ENCODE assay signal across 28 cellular contexts in the genomic region with DNA sequence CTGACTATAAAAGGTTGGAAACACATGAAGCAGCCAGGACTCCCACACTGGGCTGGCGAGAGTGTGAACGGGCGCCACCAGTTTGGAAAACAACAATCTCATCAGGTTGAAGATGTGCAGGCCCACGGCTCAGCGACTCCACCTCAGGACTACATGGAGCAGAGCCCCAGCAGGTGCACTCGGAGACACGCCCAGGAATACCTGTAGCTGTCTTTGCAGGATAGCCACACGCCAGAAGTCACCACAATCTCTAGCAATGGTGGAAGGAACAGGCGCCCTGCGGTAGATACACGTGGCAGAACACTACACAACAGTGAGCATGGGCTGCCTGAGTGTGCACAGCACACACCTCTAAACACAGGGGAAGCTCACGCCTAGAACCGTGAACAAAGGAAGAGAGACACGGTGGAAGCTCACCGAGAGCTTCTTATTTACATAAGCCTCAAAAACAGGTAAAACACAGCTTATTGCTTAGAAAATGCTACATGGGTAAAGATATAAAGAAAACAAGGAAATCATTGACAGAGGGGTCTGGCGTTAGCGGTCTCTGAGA. TPM values are rescaled to one million over a fixed set of nuclear protein-coding genes. Genes with fewer than 3 reads are reported as not detected.
A peak's percentile ranks its signal among the peaks of the same experiment; 100 is the strongest.
DNase-seq lines count a peak whose midpoint lies in the region; ATAC-seq, FAIRE-seq and TF ChIP-seq lines count a peak whose summit lies in the region.
"Had no signal": no experiment of that assay in that cellular context is flagged by ENCODE, and none has a peak within 500 bp of the region (broad histone marks: within the 10 kb centered on the region; RNA-seq: fewer than 3 reads in every experiment).

No MANE protein-coding gene starts in this region.

- no peak overlapping the region for H3K4ac ChIP-seq in IMR-90 (ENCODE audit: low read depth, low read length)
- H3K4ac ChIP-seq in neuronal stem cell (ENCODE audit: low read length): no peak overlapping the region

- H2AK5ac ChIP-seq in IMR-90 (ENCODE audit: low read depth, low read length): no peak overlapping the region
- H2AK5ac ChIP-seq in neuronal stem cell (ENCODE audit: low read depth, low read length): no peak overlapping the region

- H3K14ac ChIP-seq in IMR-90 (replicated peaks; ENCODE audit: low read depth, low read length) (no peak overlapping the region), neuronal stem cell (ENCODE audit: low read length) (no peak overlapping the region)

- H2AK9ac ChIP-seq in IMR-90 (replicated peaks; ENCODE audit: low read depth, low read length, poor library complexity): no peak overlapping the region

- no peak overlapping the region for H2BK12ac ChIP-seq in neuronal stem cell (ENCODE audit: low read length)

- H3K79me1 ChIP-seq in IMR-90 (ENCODE audit: low read depth in 1 of 2, low read length in 2 of 2): no peaks in the 10 kb centered on the region
- no peaks in the 10 kb centered on the region for H3K79me1 ChIP-seq in neuronal stem cell (ENCODE audit: low read depth, low read length)

- dilution Hi-C loops in IMR-90 (cut with HindIII; ENCODE audit: low sequenced_read_pairs, unreplicated experiment): no loop called here

- H2BK5ac ChIP-seq in IMR-90 (ENCODE audit: low read depth, low read length, poor library complexity, severe bottlenecking) (no peak overlapping the region), neuronal stem cell (ENCODE audit: low read length) (no peak overlapping the region)

- 37% methylated on average over 2 of the region's 17 CpGs; no CpG with 5 or more reads in 1 of the 2 experiments for WGBS in IMR-90 (ENCODE audit: extremely low coverage in 2 of 2, insufficient read length in 1 of 2), 2 experiments
- WGBS in iPS DF 6.9 (ENCODE audit: insufficient coverage, insufficient read length): no CpG with 5 or more reads among the region's 17 CpGs
- no CpG with 5 or more reads among the region's 17 CpGs for WGBS in neuronal stem cell (ENCODE audit: extremely low coverage in 2 of 2, insufficient read length in 2 of 2, insufficient replicate concordance in 1 of 2), 2 donors

- no peak for TF ChIP-seq POLR2A in GM12891 (IDR thresholded peaks at IDR 0.05; ENCODE audit: low read depth, low read length)
- no peak for TF ChIP-seq POLR2A in IMR-90 (IDR thresholded peaks at IDR 0.05; ENCODE audit: low read depth, low read length)

- no peaks in the 10 kb centered on the region for H4K20me1 ChIP-seq in IMR-90 (ENCODE audit: insufficient read depth, low read length)

- no peaks in the 10 kb centered on the region for H3K9me1 ChIP-seq in IMR-90 (ENCODE audit: insufficient read depth, low read length)

- H2BK20ac ChIP-seq in IMR-90 (ENCODE audit: low read depth, low read length): no peak overlapping the region

- POLR2A ChIA-PET in IMR-90 (lab: Charles Lee; ENCODE audit: unreplicated experiment): no interaction called here

- no peak overlapping the region for H4K8ac ChIP-seq in IMR-90 (ENCODE audit: low read depth in 2 of 2, low read length in 2 of 2)
- H4K8ac ChIP-seq in neuronal stem cell (ENCODE audit: low read depth, low read length): no peak overlapping the region

- H3K36me3 ChIP-seq in IMR-90 (ENCODE audit: control insufficient read depth, insufficient read depth, low read length) (no peaks in the 10 kb centered on the region), iPS DF 6.9 (ENCODE audit: control insufficient read depth, insufficient read depth, low read length) (no peaks in the 10 kb centered on the region), neuronal stem cell (replicated peaks in 1 of 2; ENCODE audit: control insufficient read depth in 2 of 2, insufficient read depth in 2 of 2, low read length in 2 of 2) (no peaks in the 10 kb centered on the region)
- H3K36me3 ChIP-seq: breast epithelium, left lung, prostate gland, SJCRH30, thoracic aorta, uterus had no signal

- no TSS peak for BruUV-seq in IMR-90 (replicated peaks; lab: Mats Ljungman, UMichigan)

- no peak overlapping the region for H3K18ac ChIP-seq in IMR-90 (ENCODE audit: low read depth, low read length)
- no peak overlapping the region for H3K18ac ChIP-seq in neuronal stem cell (ENCODE audit: low read length)

- intact Hi-C loops in IMR-90 (cut with micrococcal nuclease): no loop called here

- H4K91ac ChIP-seq in IMR-90 (ENCODE audit: insufficient read depth, low read depth, low read length) (no peak overlapping the region), neuronal stem cell (ENCODE audit: low read depth, low read length, poor library complexity) (no peak overlapping the region)

- no peak for TF ChIP-seq RAD21 in IMR-90 (IDR thresholded peaks at IDR 0.05; ENCODE audit: low read length)

- no peak overlapping the region for H2BK15ac ChIP-seq in IMR-90 (ENCODE audit: low read depth, low read length)
- peak overlapping the region; percentile 40 for H2BK15ac ChIP-seq in neuronal stem cell (ENCODE audit: low read length)

- no peak for ATAC-seq in IMR-90 (ENCODE audit: low read depth)
- ATAC-seq: activated CD4-positive, CD25-positive, alpha-beta regulatory T cell treated with anti-CD3 and anti-CD28 coated beads, Interleukin-2, amount 50 U/mL, for 24 hours; activated T-helper 17 cell treated with anti-CD3 and anti-CD28 coated beads, Interleukin-2, amount 50 U/mL, for 72 hours; HCT116 had no signal

- no peak overlapping the region for H3K27ac ChIP-seq in IMR-90 (ENCODE audit: insufficient read depth, low read length)
- H3K27ac ChIP-seq in iPS DF 6.9 (ENCODE audit: low read length): no peak overlapping the region
- H3K27ac ChIP-seq in neuronal stem cell (replicated peaks; ENCODE audit: low read length): no peak overlapping the region
- H3K27ac ChIP-seq: breast epithelium, epithelial cell of prostate, left lung, prostate gland, SJCRH30, thoracic aorta, uterus had no signal

- H2AFZ ChIP-seq in IMR-90 (replicated peaks; ENCODE audit: low read length, poor library complexity): peak overlapping the region; percentile 37
- no peak overlapping the region for H2AFZ ChIP-seq in neuronal stem cell (ENCODE audit: low read length)

- H3K9ac ChIP-seq in IMR-90 (ENCODE audit: low read depth, low read length) (no peak overlapping the region), neuronal stem cell (ENCODE audit: low read depth, low read length, poor library complexity) (no peak overlapping the region)

- H3K56ac ChIP-seq in IMR-90 (ENCODE audit: extremely low read depth, insufficient read depth, low read length): no peak overlapping the region

- DNase-seq in GM12891 (ENCODE audit: insufficient read length, low spot score) (no peak), IMR-90 (no peak), iPS DF 6.9 (ENCODE audit: low read depth, low spot score) (no peak), neuronal stem cell (ENCODE audit: low spot score) (no peak), AML-193 (lab: John Stamatoyannopoulos, UW) (no peak), SW 1271 (lab: John Stamatoyannopoulos, UW) (no peak)
- DNase-seq in activated CD4-positive, alpha-beta T cell treated with anti-CD3 and anti-CD28 coated beads, Interleukin-2, amount 50 U/mL, for 4 hours: no peak
- DNase-seq: activated CD4-positive, alpha-beta memory T cell treated with anti-CD3 and anti-CD28 coated beads, Interleukin-2, amount 10 ng/mL, durations not matched to agents 7 days and 5 days; amygdala; CD4-positive, CD25-positive, alpha-beta regulatory T cell; effector CD4-positive, alpha-beta T cell; glutamatergic neuron; NCI-H1436; NCI-H526 treated with DMSO at 0.1 percent for 48 hours; nucleus accumbens; SJCRH30; uterus had no signal

- peak; percentile 55 for FAIRE-seq in GM12891 (lab: Jason Lieb, UNC)
- FAIRE-seq: HTR-8/SVneo, RCC 7860, TTC549 had no signal

- no peak for TF ChIP-seq CTCF in IMR-90 (conservative IDR thresholded peaks at IDR 0.05; ENCODE audit: low read depth, low read length)

- no peak overlapping the region for H4K5ac ChIP-seq in IMR-90 (ENCODE audit: low read depth, low read length)

- H2BK120ac ChIP-seq in IMR-90 (ENCODE audit: low read depth, low read length): no peak overlapping the region
- no peak overlapping the region for H2BK120ac ChIP-seq in neuronal stem cell (ENCODE audit: low read depth, low read length)

- H3K23ac ChIP-seq in IMR-90 (ENCODE audit: low read depth, low read length) (no peak overlapping the region), neuronal stem cell (ENCODE audit: low read depth, low read length, poor library complexity) (no peak overlapping the region)

- H3K4me1 ChIP-seq in IMR-90 (ENCODE audit: control insufficient read depth, insufficient read depth, low read length) (peaks cover 3% of the 10 kb centered on the region; the same call in 1 of the 2 replicates), iPS DF 6.9 (ENCODE audit: control insufficient read depth, insufficient read depth, low read length) (peaks cover 1% of the 10 kb centered on the region; the same call in 1 of the 2 replicates), neuronal stem cell (ENCODE audit: control insufficient read depth in 2 of 2, insufficient read depth in 1 of 2, low read depth in 1 of 2, low read length in 2 of 2) (peaks cover 3 to 13% of the 10 kb centered on the region in 2 donors)
- H3K4me1 ChIP-seq: breast epithelium, prostate gland, uterus had no signal

- H3K9me3 ChIP-seq in IMR-90 (ENCODE audit: control insufficient read depth, insufficient read depth, low read length) (no peaks in the 10 kb centered on the region), iPS DF 6.9 (ENCODE audit: control insufficient read depth, insufficient read depth, low read length) (no peaks in the 10 kb centered on the region), neuronal stem cell (replicated peaks in 1 of 2; ENCODE audit: control insufficient read depth in 2 of 2, insufficient read depth in 1 of 2, low read depth in 1 of 2, low read length in 2 of 2) (no peaks in the 10 kb centered on the region)
- H3K9me3 ChIP-seq: breast epithelium, left lung, prostate gland, SJCRH30, thoracic aorta, uterus had no signal

- H3K27me3 ChIP-seq in IMR-90 (ENCODE audit: control insufficient read depth, insufficient read depth, low read length) (peaks cover 28% of the 10 kb centered on the region), iPS DF 6.9 (ENCODE audit: control insufficient read depth, insufficient read depth, low read length) (no peaks in the 10 kb centered on the region), neuronal stem cell (ENCODE audit: control insufficient read depth in 3 of 3, insufficient read depth in 3 of 3, low read depth in 1 of 3, low read length in 3 of 3) (peaks cover 0 to 24% (median 2%) of the 10 kb centered on the region in 3 experiments)
- H3K27me3 ChIP-seq: SJCRH30, uterus had no signal

- no peak overlapping the region for H3K4me2 ChIP-seq in IMR-90 (ENCODE audit: low read depth, low read length)
- H3K4me2 ChIP-seq in neuronal stem cell (ENCODE audit: insufficient read depth, low read length, poor library complexity, severe bottlenecking): no peak overlapping the region

- H3K4me3 ChIP-seq in IMR-90 (ENCODE audit: insufficient read depth, low read depth, low read length) (no peak overlapping the region), iPS DF 6.9 (ENCODE audit: low read length) (peak overlapping the region; percentile 35; the same call in 1 of the 2 replicates), neuronal stem cell (ENCODE audit: low read length in 2 of 2) (peak overlapping the region in 1 of 2 donors; percentile 41)
- H3K4me3 ChIP-seq: breast epithelium, left lung, prostate gland, SJCRH30, thoracic aorta had no signal

- CTCF ChIA-PET in IMR-90 (lab: Yijun Ruan, JAX): interaction anchor here (1.0 kb wide), 1 partner anchor 14 kb away, joined by 3 read pairs; no protein-coding TSS in a partner anchor

- in situ Hi-C loops in IMR-90 (cut with MboI; ENCODE audit: low sequenced_read_pairs): no loop called here

RNA-seq across cellular contexts. Expression of gene RPS6KA2, which starts 28.7 kb away (rescaled TPM):
- polyA plus RNA-seq in GM12891 (2012; ENCODE audit: low read depth, missing spikeins): 3.9 TPM
- total RNA-seq in IMR-90 (2012; rRNA removed): 22.2 and 26.9 TPM in 2 replicates
- polyA plus RNA-seq in IMR-90 (2012; rRNA removed): 27.6 and 31.3 TPM in 2 replicates
- 22.6 and 41.6 TPM in 2 replicates for polyA plus RNA-seq in IMR-90 (2012; cell fraction: cytosol; rRNA removed)
- 23.6 and 31.1 TPM in 2 replicates for polyA plus RNA-seq in IMR-90 (2012; cell fraction: nucleus; rRNA removed; ENCODE audit: low replicate concordance)
- polyA plus RNA-seq in neuronal stem cell (2013, experiment 1 of 2): 12.6 TPM
- 13.2 TPM for polyA plus RNA-seq in neuronal stem cell (2013, experiment 2 of 2)
